ENCODE assay signal across 9 cellular contexts in genomic region chr14:77133718-77134338, GRCh38. TPM values are rescaled to one million over a fixed set of nuclear protein-coding genes. Genes with fewer than 3 reads are reported as not detected.
A peak's percentile ranks its signal among the peaks of the same experiment; 100 is the strongest.
DNase-seq lines count a peak whose midpoint lies in the region; ATAC-seq and TF ChIP-seq lines count a peak whose summit lies in the region.
"Had no signal": no experiment of that assay in that cellular context is flagged by ENCODE, and none has a peak within 500 bp of the region (broad histone marks: within the 10 kb centered on the region; RNA-seq: fewer than 3 reads in every experiment).

No MANE protein-coding gene starts in this region.

- H3K4me3 ChIP-seq in DND-41 (ENCODE audit: low read depth in 1 of 2, low read length in 2 of 2) (no peak overlapping the region), choroid plexus epithelial cell (ENCODE audit: low read depth, low read length) (no peak overlapping the region)
- H3K4me3 ChIP-seq: tibial artery had no signal

- H3K4me1 ChIP-seq in DND-41 (ENCODE audit: insufficient read depth, low read length), result no peaks in the 10 kb centered on the region

- H3K9me3 ChIP-seq in DND-41 (ENCODE audit: insufficient read depth, low read length, severe bottlenecking), result no peaks in the 10 kb centered on the region
- H3K9me3 ChIP-seq: tibial artery had no signal

- no peak overlapping the region for H3K9ac ChIP-seq in DND-41 (ENCODE audit: low read depth, low read length)

- no peaks in the 10 kb centered on the region for H3K36me3 ChIP-seq in DND-41 (ENCODE audit: insufficient read depth, low read length)
- H3K36me3 ChIP-seq: tibial artery had no signal

- peak; percentile 85 for DNase-seq in DND-41
- peak; percentile 42 for DNase-seq in T-helper 9 cell
- peak; percentile 74 for DNase-seq in choroid plexus epithelial cell (ENCODE audit: low read depth)
- DNase-seq in mucosa of gallbladder (ENCODE audit: low spot score), result peak; percentile 75
- no peak for DNase-seq in globus pallidus (ENCODE audit: low spot score)

- no peak for TF ChIP-seq CTCF in DND-41 (IDR thresholded peaks at IDR 0.05; ENCODE audit: borderline replicate concordance, extremely low read depth, low read length, poor library complexity, severe bottlenecking)
- TF ChIP-seq CTCF in choroid plexus epithelial cell (conservative IDR thresholded peaks at IDR 0.05; ENCODE audit: low read depth, low read length), result no peak

- H3K27me3 ChIP-seq in DND-41 (ENCODE audit: insufficient read depth, low read length, poor library complexity), result no peaks in the 10 kb centered on the region

- H3K79me2 ChIP-seq in DND-41 (ENCODE audit: insufficient read depth, low read length), result no peaks in the 10 kb centered on the region

- ATAC-seq in DND-41 (ENCODE audit: insufficient read depth, low read depth) (peak; percentile 100), HG02981 (IDR thresholded peaks at IDR 0.05; ENCODE audit: unreplicated experiment) (peak; percentile 75), HG03135 (IDR thresholded peaks at IDR 0.05; ENCODE audit: unreplicated experiment) (no peak), GM19467 (IDR thresholded peaks at IDR 0.05; ENCODE audit: unreplicated experiment) (no peak)

- H3K27ac ChIP-seq in DND-41 (ENCODE audit: low read length), result no peak overlapping the region
- H3K27ac ChIP-seq: tibial artery had no signal

- peaks cover 17% of the 10 kb centered on the region for H4K20me1 ChIP-seq in DND-41 (ENCODE audit: insufficient read depth, low read length)

- no peak overlapping the region for H3K4me2 ChIP-seq in DND-41 (ENCODE audit: insufficient read depth, low read length)

- H2AFZ ChIP-seq in DND-41 (ENCODE audit: low read depth, low read length), result no peak overlapping the region

RNA-seq across cellular contexts. Expression of gene ZDHHC22, which starts 7.8 kb away (rescaled TPM):
- total RNA-seq in mucosa of gallbladder, result 0.09 TPM

RNA-seq across cellular contexts. Expression of gene CIPC, which starts 35.8 kb away (rescaled TPM):
- total RNA-seq in mucosa of gallbladder, result 31.2 TPM

RNA-seq across cellular contexts. Expression of gene TMEM63C, which starts 47.8 kb away (rescaled TPM):
- total RNA-seq in mucosa of gallbladder, result 1.4 TPM

Comparison
In these comparisons a context has a peak if more than half of its experiments do, and no peak if none do; other contexts are left out.
1. ATAC-seq: peak in DND-41 (single experiment) and HG02981 (single experiment); none in HG03135 (single experiment) and GM19467 (single experiment).